1 cellular context compared by ENCODE assay signal in genomic region chrX:87578978-87579377, GRCh38.
TF ChIP-seq lines count a peak whose summit lies in the region.

No MANE protein-coding gene starts in this region.

TF ChIP-seq in WTC11, 78 proteins besides CTCF, POLR2A, EP300 and RAD21 (continued from another document):
- TF ChIP-seq ZNF219 (CRISPR knock-in tag; IDR thresholded peaks at IDR 0.05; ENCODE audit: borderline replicate concordance) (no peak), FOXP4 (CRISPR knock-in tag; IDR thresholded peaks at IDR 0.05) (no peak), ZNF396 (CRISPR knock-in tag; IDR thresholded peaks at IDR 0.05; ENCODE audit: borderline replicate concordance) (no peak), ZNF423 (CRISPR knock-in tag; IDR thresholded peaks at IDR 0.05) (no peak)
TF ChIP-seq in WTC11: peak in this region for 0.
